ENCODE assay signal across 11 cellular contexts in the genomic region with DNA sequence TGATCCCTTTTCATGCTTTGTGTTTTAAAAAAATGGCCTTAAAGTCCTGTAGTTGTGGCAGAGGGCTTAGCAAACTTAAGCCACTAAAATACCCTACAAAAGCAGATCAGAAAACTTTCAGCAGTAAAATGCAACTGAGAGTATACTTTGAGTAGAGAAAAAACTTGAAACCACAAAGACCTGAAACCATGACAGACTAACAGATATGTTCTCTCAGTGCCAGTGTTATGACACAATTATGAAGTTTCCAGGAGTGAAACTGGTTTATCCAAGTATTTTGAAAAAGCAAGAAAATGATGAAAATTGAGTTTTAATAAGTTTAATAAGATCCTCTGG.
DNase-seq lines count a peak whose midpoint lies in the region; ATAC-seq and TF ChIP-seq lines count a peak whose summit lies in the region.
"Had no signal": no experiment of that assay in that cellular context is flagged by ENCODE, and none has a peak within 500 bp of the region (broad histone marks: within the 10 kb centered on the region; RNA-seq: fewer than 3 reads in every experiment).

No MANE protein-coding gene starts in this region.

- H3K27ac ChIP-seq in Peyer's patch = no peak overlapping the region

- no peak for TF ChIP-seq POLR2A in Peyer's patch (IDR thresholded peaks at IDR 0.05)

- ATAC-seq in activated T-cell treated with anti-CD3 and anti-CD28 coated beads, Interleukin-2, amount 50 U/mL, for 72 hours (replicated peaks in 1 of 2) = peak; percentile 72 to 75
- peak; percentile 79 for ATAC-seq in HG02852 (IDR thresholded peaks at IDR 0.05; ENCODE audit: unreplicated experiment)
- peak; percentile 89 for ATAC-seq in stimulated activated naive CD8-positive, alpha-beta T cell treated with anti-CD3 and anti-CD28 coated beads, Interleukin-15, amount 100 ng/mL, for 72 hours

- H3K4me3 ChIP-seq in Peyer's patch = no peak overlapping the region

- peaks cover 43% of the 10 kb centered on the region for H3K4me1 Mint-ChIP-seq in activated T-cell treated with anti-CD3 and anti-CD28 coated beads, Interleukin-2, amount 50 U/mL, for 72 hours (ENCODE audit: low read depth)
- H3K4me1 Mint-ChIP-seq in stimulated activated naive CD8-positive, alpha-beta T cell treated with anti-CD3 and anti-CD28 coated beads, Interleukin-15, amount 100 ng/mL, for 72 hours = peaks cover 42% of the 10 kb centered on the region

- no peak for DNase-seq in activated T-cell treated with anti-CD3 and anti-CD28 coated beads, Interleukin-2, amount 50 U/mL, for 72 hours
- DNase-seq in activated T-cell treated with anti-CD3 and anti-CD28 coated beads for 4 hours (no peak), OCI-M1 (lab: John Stamatoyannopoulos, UW) (peak; percentile 19), DMS153 treated with DMSO at 0.1 percent for 48 hours (lab: John Stamatoyannopoulos, UW; ENCODE audit: unreplicated experiment) (no peak), Peyer's patch (no peak), NCI-H69 (lab: John Stamatoyannopoulos, UW) (no peak)
- DNase-seq in stimulated activated naive CD8-positive, alpha-beta T cell treated with anti-CD3 and anti-CD28 coated beads, Interleukin-15, amount 100 ng/mL, for 72 hours = no peak
- DNase-seq: activated CD8-positive, alpha-beta memory T cell treated with anti-CD3 and anti-CD28 coated beads, Interleukin-2, amount 50 U/mL, for 4 hours; NCI-H526 had no signal

- no peak for TF ChIP-seq CTCF in Peyer's patch (IDR thresholded peaks at IDR 0.05)

- peaks cover 31% of the 10 kb centered on the region for H3K27me3 Mint-ChIP-seq in activated T-cell treated with anti-CD3 and anti-CD28 coated beads, Interleukin-2, amount 50 U/mL, for 72 hours (ENCODE audit: low read depth)
- H3K27me3 Mint-ChIP-seq in stimulated activated naive CD8-positive, alpha-beta T cell treated with anti-CD3 and anti-CD28 coated beads, Interleukin-15, amount 100 ng/mL, for 72 hours = peaks cover 37% of the 10 kb centered on the region

- peaks cover 0 to 16% (median 0%) of the 10 kb centered on the region in 4 donors for H3K4me1 ChIP-seq in Peyer's patch

- H3K36me3 Mint-ChIP-seq in activated T-cell treated with anti-CD3 and anti-CD28 coated beads, Interleukin-2, amount 50 U/mL, for 72 hours (ENCODE audit: insufficient read depth in 2 of 2) = no peaks in the 10 kb centered on the region
- H3K36me3 Mint-ChIP-seq: mesothelial cell of epicardium had no signal

- H3K9me3 Mint-ChIP-seq in activated T-cell treated with anti-CD3 and anti-CD28 coated beads, Interleukin-2, amount 50 U/mL, for 72 hours = no peaks in the 10 kb centered on the region
- H3K9me3 Mint-ChIP-seq in stimulated activated naive CD8-positive, alpha-beta T cell treated with anti-CD3 and anti-CD28 coated beads, Interleukin-15, amount 100 ng/mL, for 72 hours = no peaks in the 10 kb centered on the region
- H3K9me3 Mint-ChIP-seq: mesothelial cell of epicardium had no signal

- H3K27me3 ChIP-seq in Peyer's patch = no peaks in the 10 kb centered on the region

- H3K9me3 ChIP-seq in Peyer's patch = no peaks in the 10 kb centered on the region

- H3K27ac Mint-ChIP-seq in activated T-cell treated with anti-CD3 and anti-CD28 coated beads, Interleukin-2, amount 50 U/mL, for 72 hours = peak overlapping the region; percentile 68
- H3K27ac Mint-ChIP-seq in stimulated activated naive CD8-positive, alpha-beta T cell treated with anti-CD3 and anti-CD28 coated beads, Interleukin-15, amount 100 ng/mL, for 72 hours = peak overlapping the region in 1 of 2 donors; percentile 48
- H3K27ac Mint-ChIP-seq: mesothelial cell of epicardium had no signal

- H3K4me3 Mint-ChIP-seq in activated T-cell treated with anti-CD3 and anti-CD28 coated beads, Interleukin-2, amount 50 U/mL, for 72 hours = peak overlapping the region; percentile 33 to 38
- H3K4me3 Mint-ChIP-seq in stimulated activated naive CD8-positive, alpha-beta T cell treated with anti-CD3 and anti-CD28 coated beads, Interleukin-15, amount 100 ng/mL, for 72 hours = peak overlapping the region; percentile 30 to 61
- H3K4me3 Mint-ChIP-seq: mesothelial cell of epicardium had no signal

- no peaks in the 10 kb centered on the region for H3K36me3 ChIP-seq in Peyer's patch
